ENCODE assay signal across 25 cellular contexts in genomic region chr4:108213308-108213707, GRCh38.
"Had no signal": no experiment of that assay in that cellular context is flagged by ENCODE, and none has a peak within 500 bp of the region (broad histone marks: within the 10 kb centered on the region; RNA-seq: fewer than 3 reads in every experiment).

No MANE protein-coding gene starts in this region.

- H3K9me3 Mint-ChIP-seq: dendritic cell treated with granulocyte-macrophage colony-stimulating factor and Interleukin-4, amounts not matched to agents 40 ng/mL and 50 ng/mL, for 4 days; effector memory CD8-positive, alpha-beta T cell; nephron had no signal

- H3K27ac ChIP-seq: foreskin keratinocyte, hepatocyte, pancreas, prostate gland, right lobe of liver, spleen, testis, tibial nerve, upper lobe of right lung, vagina had no signal

- H3K9me3 ChIP-seq: pancreas, prostate gland, right lobe of liver, spleen, testis, tibial nerve, upper lobe of right lung, vagina had no signal

- H3K27ac Mint-ChIP-seq: dendritic cell treated with granulocyte-macrophage colony-stimulating factor and Interleukin-4, amounts not matched to agents 40 ng/mL and 50 ng/mL, for 4 days; effector memory CD8-positive, alpha-beta T cell; nephron; stimulated activated naive B cell treated with anti-CD40 and anti-IgM and Interleukin-4, amounts not matched to agents 10 μg/mL and 1 μg/mL and 100 μg/mL, for 72 hours; stimulated activated naive CD8-positive, alpha-beta T cell treated with anti-CD3 and anti-CD28 coated beads, Interleukin-15, amount 100 ng/mL, for 72 hours had no signal

- H3K27me3 ChIP-seq: foreskin keratinocyte, hepatocyte, pancreas, right lobe of liver, spleen, testis, tibial nerve, upper lobe of right lung, vagina had no signal

- H3K36me3 ChIP-seq: pancreas, prostate gland, right lobe of liver, spleen, tibial nerve, upper lobe of right lung, vagina had no signal

- H3K4me3 ChIP-seq: hepatocyte, lung, pancreas, prostate gland, right lobe of liver, spleen, testis, tibial nerve, upper lobe of right lung, vagina had no signal

- FAIRE-seq: colon, pancreas had no signal

- H3K79me2 ChIP-seq: hepatocyte had no signal

- H3K4me1 Mint-ChIP-seq: stimulated activated naive B cell treated with anti-CD40 and anti-IgM and Interleukin-4, amounts not matched to agents 10 μg/mL and 1 μg/mL and 100 μg/mL, for 72 hours had no signal

- H2AFZ ChIP-seq: hepatocyte had no signal

- DNase-seq: effector memory CD8-positive, alpha-beta T cell; foreskin keratinocyte; head of caudate nucleus; left colon; left ventricle myocardium superior; mesenchymal stem cell; midbrain; pancreas; right lobe of liver; spleen; stimulated activated CD4-positive, alpha-beta T cell treated with anti-CD3 and anti-CD28 coated beads, Interleukin-15, amount 100 ng/mL, for 24 hours; stimulated activated CD4-positive, alpha-beta T cell treated with anti-CD3 and anti-CD28 coated beads, Interleukin-1b, Interleukin-23, amount 100 ng/mL, for 48 hours; stimulated activated CD4-positive, alpha-beta T cell treated with anti-CD3 and anti-CD28 coated beads, Interleukin-4, amount 100 ng/mL, for 24 hours; stimulated activated naive B cell treated with anti-CD40 and anti-IgM and Interleukin-4, amounts not matched to agents 10 μg/mL and 1 μg/mL and 100 μg/mL, for 72 hours; stimulated activated naive CD8-positive, alpha-beta T cell treated with anti-CD3 and anti-CD28 coated beads, Interleukin-15, amount 100 ng/mL, for 72 hours; testis; upper lobe of right lung had no signal

- H3K4me1 ChIP-seq: pancreas, prostate gland, spleen, testis, tibial nerve, upper lobe of right lung, vagina had no signal

- H3K4me3 Mint-ChIP-seq: dendritic cell treated with granulocyte-macrophage colony-stimulating factor and Interleukin-4, amounts not matched to agents 40 ng/mL and 50 ng/mL, for 4 days; effector memory CD8-positive, alpha-beta T cell; nephron; stimulated activated naive B cell treated with anti-CD40 and anti-IgM and Interleukin-4, amounts not matched to agents 10 μg/mL and 1 μg/mL and 100 μg/mL, for 72 hours; stimulated activated naive CD8-positive, alpha-beta T cell treated with anti-CD3 and anti-CD28 coated beads, Interleukin-15, amount 100 ng/mL, for 72 hours had no signal

- H3K4me2 ChIP-seq: hepatocyte had no signal

- H3K36me3 Mint-ChIP-seq: stimulated activated naive B cell treated with anti-CD40 and anti-IgM and Interleukin-4, amounts not matched to agents 10 μg/mL and 1 μg/mL and 100 μg/mL, for 72 hours had no signal

- ATAC-seq: effector memory CD8-positive, alpha-beta T cell; foreskin keratinocyte; left colon; left ventricle myocardium superior; pancreas; right lobe of liver; stimulated activated naive B cell treated with anti-CD40 and anti-IgM and Interleukin-4, amounts not matched to agents 10 μg/mL and 1 μg/mL and 100 μg/mL, for 72 hours; stimulated activated naive CD8-positive, alpha-beta T cell treated with anti-CD3 and anti-CD28 coated beads, Interleukin-15, amount 100 ng/mL, for 72 hours; upper lobe of right lung had no signal

- H3K27me3 Mint-ChIP-seq: dendritic cell treated with granulocyte-macrophage colony-stimulating factor and Interleukin-4, amounts not matched to agents 40 ng/mL and 50 ng/mL, for 4 days; effector memory CD8-positive, alpha-beta T cell; stimulated activated naive B cell treated with anti-CD40 and anti-IgM and Interleukin-4, amounts not matched to agents 10 μg/mL and 1 μg/mL and 100 μg/mL, for 72 hours; stimulated activated naive CD8-positive, alpha-beta T cell treated with anti-CD3 and anti-CD28 coated beads, Interleukin-15, amount 100 ng/mL, for 72 hours had no signal
